8 cellular contexts compared by ENCODE assay signal in genomic region chr16:88569614-88569984, GRCh38. TPM values are rescaled to one million over a fixed set of nuclear protein-coding genes. Genes with fewer than 3 reads are reported as not detected.
DNase-seq lines count a peak whose midpoint lies in the region; ATAC-seq and TF ChIP-seq lines count a peak whose summit lies in the region.

No MANE protein-coding gene starts in this region.

- H3K27me3 Mint-ChIP-seq in CD8-positive, alpha-beta T cell (ENCODE audit: low read depth) = no peaks in the 10 kb centered on the region

- H3K4me1 Mint-ChIP-seq in CD8-positive, alpha-beta T cell (ENCODE audit: low read depth) = peaks cover 34% of the 10 kb centered on the region

- TF ChIP-seq CTCF in CD8-positive, alpha-beta T cell (IDR thresholded peaks at IDR 0.05) = no peak
- TF ChIP-seq CTCF in breast epithelium (IDR thresholded peaks at IDR 0.05) (no peak), right lobe of liver (IDR thresholded peaks at IDR 0.05) (no peak), tibial nerve (IDR thresholded peaks at IDR 0.05) (no peak)

- H3K27ac Mint-ChIP-seq in CD8-positive, alpha-beta T cell = peak overlapping the region; percentile 78

- peak overlapping the region; percentile 87 for H3K4me3 Mint-ChIP-seq in CD8-positive, alpha-beta T cell

- no peaks in the 10 kb centered on the region for H3K9me3 Mint-ChIP-seq in CD8-positive, alpha-beta T cell

- peak overlapping the region; percentile 76 for H3K4me3 ChIP-seq in CD8-positive, alpha-beta T cell (ENCODE audit: low read depth, low read length)
- peak overlapping the region; percentile 83 to 91 (median 90) for H3K4me3 ChIP-seq in breast epithelium
- peak overlapping the region; percentile 76 to 88 (median 86) for H3K4me3 ChIP-seq in right lobe of liver
- peak overlapping the region; percentile 72 to 93 (median 82) for H3K4me3 ChIP-seq in tibial nerve

- TF ChIP-seq POLR2A in breast epithelium (IDR thresholded peaks at IDR 0.05) = no peak
- no peak for TF ChIP-seq POLR2A in right lobe of liver (IDR thresholded peaks at IDR 0.05)
- no peak for TF ChIP-seq POLR2A in tibial nerve (IDR thresholded peaks at IDR 0.05)

- H3K36me3 Mint-ChIP-seq in CD8-positive, alpha-beta T cell = peaks cover 26% of the 10 kb centered on the region

- POLR2A ChIA-PET in CD8-positive, alpha-beta T cell (lab: Charles Lee) = interaction anchor here (1.0 to 2.1 kb wide), 14 partner anchors 9 to 804 kb away, joined by 3 to 14 read pairs (median 6); partner anchors contain the start of genes APRT, GALNS, KLHDC4 and MVD

- H3K9me3 ChIP-seq in CD8-positive, alpha-beta T cell (ENCODE audit: low read length) = no peaks in the 10 kb centered on the region
- no peaks in the 10 kb centered on the region for H3K9me3 ChIP-seq in breast epithelium
- no peaks in the 10 kb centered on the region for H3K9me3 ChIP-seq in right lobe of liver
- no peaks in the 10 kb centered on the region for H3K9me3 ChIP-seq in tibial nerve

- peaks cover 4% of the 10 kb centered on the region for H3K36me3 ChIP-seq in CD8-positive, alpha-beta T cell (ENCODE audit: insufficient read depth, low read length)
- no peaks in the 10 kb centered on the region for H3K36me3 ChIP-seq in breast epithelium
- H3K36me3 ChIP-seq in right lobe of liver = no peaks in the 10 kb centered on the region
- H3K36me3 ChIP-seq in tibial nerve = peaks cover 0 to 26% (median 0%) of the 10 kb centered on the region in 3 donors

- peak overlapping the region; percentile 55 for H3K27ac ChIP-seq in CD8-positive, alpha-beta T cell (ENCODE audit: low read depth, low read length)
- H3K27ac ChIP-seq in breast epithelium (peak overlapping the region; percentile 74 to 78), right lobe of liver (peak overlapping the region; percentile 16 to 33 (median 19)), tibial nerve (peak overlapping the region in 3 of 4 donors; percentile 70 to 91 (median 82))

- 2% methylated on average over 9 of the region's 28 CpGs for WGBS in right lobe of liver (ENCODE audit: insufficient coverage, low coverage, low lambda C conversion rate, missing lambda C conversion rate)
- 0 to 2% methylated on average over 23 to 28 of the region's 28 CpGs for WGBS in tibial nerve, 2 donors

- no peak for TF ChIP-seq EP300 in tibial nerve (IDR thresholded peaks at IDR 0.05)

- ATAC-seq in CD8-positive, alpha-beta T cell = peak; percentile 22
- peak; percentile 13 for ATAC-seq in GM21515 (IDR thresholded peaks at IDR 0.05; ENCODE audit: unreplicated experiment)
- ATAC-seq in right lobe of liver = peak; percentile 18 to 41 (median 24)

- peak in 1 of 7 experiments; percentile 5 for DNase-seq in CD8-positive, alpha-beta T cell
- DNase-seq in HuH-7.5 (ENCODE audit: low spot score) (peak; percentile 68), breast epithelium (ENCODE audit: low spot score in 2 of 2) (no peak), right lobe of liver (peak; percentile 49 to 67 (median 54)), tibial nerve (ENCODE audit: low spot score in 2 of 2) (no peak), DMS79 treated with DMSO at 0.1 percent for 48 hours (lab: John Stamatoyannopoulos, UW) (no peak), GOT3 (lab: John Stamatoyannopoulos, UW) (no peak)

- H3K4me1 ChIP-seq in CD8-positive, alpha-beta T cell (ENCODE audit: insufficient read depth, low read length) = peaks cover 20% of the 10 kb centered on the region
- H3K4me1 ChIP-seq in breast epithelium (peaks cover 3 to 12% of the 10 kb centered on the region in 2 donors), right lobe of liver (peaks cover 0 to 13% (median 7%) of the 10 kb centered on the region in 4 donors), tibial nerve (peaks cover 0 to 35% (median 23%) of the 10 kb centered on the region in 4 donors)

- no peaks in the 10 kb centered on the region for H3K27me3 ChIP-seq in CD8-positive, alpha-beta T cell (ENCODE audit: insufficient read depth, low read length)
- H3K27me3 ChIP-seq in breast epithelium (no peaks in the 10 kb centered on the region), right lobe of liver (no peaks in the 10 kb centered on the region), tibial nerve (no peaks in the 10 kb centered on the region)

- CTCF ChIA-PET in CD8-positive, alpha-beta T cell (lab: Charles Lee) = interaction anchor here (0.6 to 1.7 kb wide), 5 partner anchors 8 to 178 kb away, joined by 3 to 7 read pairs (median 3); partner anchors contain the start of gene ZFPM1

- intact Hi-C loops in CD8-positive, alpha-beta T cell (cut with DNase I, micrococcal nuclease) = no loop called here
- intact Hi-C loops in breast epithelium (cut with DNase I; ENCODE audit: low total_unique reads) (no loop called here), right lobe of liver (cut with DNase I) (no loop called here)

RNA-seq across cellular contexts. Expression of gene ZC3H18, which starts 0.6 kb away (rescaled TPM):
- 100 to 1,000 TPM; 140 to 149 TPM for total RNA-seq in CD8-positive, alpha-beta T cell
- total RNA-seq in breast epithelium (10 to 100 TPM; 12.5 to 14.9 (median 13.3) TPM), right lobe of liver (10 to 100 TPM in 5 of 6 experiments, 1 to 10 TPM in 1; 8.7 to 22.8 (median 16.4) TPM), tibial nerve (10 to 100 TPM; 19.7 to 52.2 (median 28.1) TPM)

Comparison
In these comparisons a context has a peak if more than half of its experiments do, and no peak if none do; other contexts are left out.
1. DNase-seq: peak in HuH-7.5 (single experiment) and right lobe of liver (3 of 3); none in breast epithelium (0 of 2), tibial nerve (0 of 2), DMS79 treated with DMSO at 0.1 percent for 48 hours (single experiment) and GOT3 (single experiment).
2. H3K27ac ChIP-seq: peak in every context shown above with its lines; median percentile 82 in tibial nerve; 76 in breast epithelium; 55 in CD8-positive, alpha-beta T cell; 19 in right lobe of liver.
3. Peak in every context shown above with its lines, with median percentiles within 50 percentile points of each other: ATAC-seq and H3K4me3 ChIP-seq.